Comparison of ENCODE assay signal across 10 cellular contexts in the genomic region with DNA sequence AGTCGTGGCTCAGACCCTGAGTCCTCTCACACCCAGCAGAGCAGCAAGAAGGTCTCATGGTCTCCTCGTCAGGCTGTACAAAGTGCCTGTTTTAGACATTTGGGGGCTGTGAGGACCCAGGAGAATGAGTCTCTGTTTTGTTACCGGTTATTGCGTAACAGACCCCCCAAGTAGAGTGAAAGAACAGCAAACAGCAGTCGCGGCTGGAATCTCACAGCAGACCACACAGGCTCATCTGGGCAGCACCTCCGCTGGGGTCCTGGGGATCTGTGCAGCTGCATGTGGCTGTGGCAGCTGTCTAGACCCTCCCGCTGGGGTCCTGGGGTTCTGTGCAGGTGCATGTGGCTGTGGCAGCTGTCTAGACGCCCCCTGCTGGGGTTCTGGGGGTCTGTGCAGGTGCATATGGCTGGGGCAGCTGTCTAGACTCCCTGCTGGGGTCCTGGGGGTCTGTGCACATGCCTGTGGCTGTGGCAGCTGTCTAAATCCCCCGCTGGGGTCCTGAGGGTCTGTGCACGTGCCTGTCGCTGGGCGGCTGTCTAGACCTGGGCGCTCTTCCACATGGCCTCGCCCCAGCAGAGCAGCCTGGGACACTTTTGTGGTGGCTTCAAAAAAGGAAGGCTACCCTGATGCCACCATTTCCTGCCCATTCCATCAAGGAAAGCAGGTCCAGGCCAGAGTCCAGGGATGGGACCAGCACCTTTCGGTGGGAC. TPM values are rescaled to one million over a fixed set of nuclear protein-coding genes. Genes with fewer than 3 reads are reported as not detected.
A peak's percentile ranks its signal among the peaks of the same experiment; 100 is the strongest.
DNase-seq lines count a peak whose midpoint lies in the region; ATAC-seq and TF ChIP-seq lines count a peak whose summit lies in the region.
"Had no signal": no experiment of that assay in that cellular context is flagged by ENCODE, and none has a peak within 500 bp of the region (broad histone marks: within the 10 kb centered on the region; RNA-seq: fewer than 3 reads in every experiment).

No MANE protein-coding gene starts in this region.

- H3K4me3 ChIP-seq in OCI-LY1 (ENCODE audit: low read depth, low read length, poor library complexity, severe bottlenecking) (no peak overlapping the region), coronary artery (no peak overlapping the region)

- no peaks in the 10 kb centered on the region for H3K79me2 ChIP-seq in OCI-LY1 (ENCODE audit: insufficient read depth, low read length)

- DNase-seq in D341Med (ENCODE audit: low spot score), result peak; percentile 67
- DNase-seq in glutamatergic neuron, result no peak
- no peak for DNase-seq in coronary artery (ENCODE audit: low spot score)
- DNase-seq in dedifferentiated amniotic fluid mesenchymal stem cell (ENCODE audit: extremely low spot score), result no peak
- DNase-seq: activated CD4-positive, alpha-beta memory T cell treated with anti-CD3 and anti-CD28 coated beads for 36 hours; cortex of kidney had no signal

- H3K27ac ChIP-seq in 22Rv1 (no peak overlapping the region), OCI-LY1 (ENCODE audit: low read depth, low read length, poor library complexity, severe bottlenecking) (no peak overlapping the region), coronary artery (peak overlapping the region in 1 of 2 donors; percentile 7)

- no peaks in the 10 kb centered on the region for H3K9me2 ChIP-seq in OCI-LY1 (ENCODE audit: low read depth, low read length)

- no peaks in the 10 kb centered on the region for H3K27me3 ChIP-seq in OCI-LY1 (ENCODE audit: insufficient read depth, low read length)

- H3K4me2 ChIP-seq in OCI-LY1 (ENCODE audit: low read length), result no peak overlapping the region

- peaks cover 18% of the 10 kb centered on the region for H3K9me3 Mint-ChIP-seq in glutamatergic neuron (ENCODE audit: unreplicated experiment)
- H3K9me3 Mint-ChIP-seq: activated CD4-positive, alpha-beta memory T cell treated with anti-CD3 and anti-CD28 coated beads for 36 hours had no signal

- no peaks in the 10 kb centered on the region for H3K9me3 ChIP-seq in OCI-LY1 (ENCODE audit: low read length)

- H3K4me1 Mint-ChIP-seq in glutamatergic neuron (ENCODE audit: low read depth, unreplicated experiment), result peaks cover 17% of the 10 kb centered on the region

- no peaks in the 10 kb centered on the region for H4K20me1 ChIP-seq in OCI-LY1 (ENCODE audit: insufficient read depth, low read length)

- peaks cover 7% of the 10 kb centered on the region; the same call in 1 of the 2 replicates for H3K36me3 ChIP-seq in OCI-LY1 (ENCODE audit: insufficient read depth, low read length)

- ATAC-seq in esophagus mucosa (no peak), GM18498 (IDR thresholded peaks at IDR 0.05; ENCODE audit: unreplicated experiment) (no peak)

- peaks cover 17% of the 10 kb centered on the region for H3K27me3 Mint-ChIP-seq in glutamatergic neuron (ENCODE audit: unreplicated experiment)
- H3K27me3 Mint-ChIP-seq: activated CD4-positive, alpha-beta memory T cell treated with anti-CD3 and anti-CD28 coated beads for 36 hours had no signal

- no peaks in the 10 kb centered on the region for H3K36me3 Mint-ChIP-seq in glutamatergic neuron (ENCODE audit: unreplicated experiment)

- peaks cover 20% of the 10 kb centered on the region for H3K4me1 ChIP-seq in OCI-LY1 (ENCODE audit: insufficient read depth, low read length, severe bottlenecking)

- no peak overlapping the region for H3K9ac ChIP-seq in OCI-LY1 (ENCODE audit: low read length)

- H3K4me3 Mint-ChIP-seq in glutamatergic neuron (ENCODE audit: unreplicated experiment), result no peak overlapping the region
- H3K4me3 Mint-ChIP-seq: activated CD4-positive, alpha-beta memory T cell treated with anti-CD3 and anti-CD28 coated beads for 36 hours had no signal

- peak; percentile 23; the same call in 1 of the 2 replicates for TF ChIP-seq CTCF in 22Rv1 (IDR thresholded peaks at IDR 0.05)
- peak; percentile 48; the same call in 1 of the 2 replicates for TF ChIP-seq CTCF in OCI-LY1 (IDR thresholded peaks at IDR 0.05; ENCODE audit: low read length)
- TF ChIP-seq CTCF in glutamatergic neuron (IDR thresholded peaks at IDR 0.05; ENCODE audit: partially characterized antibody, unreplicated experiment), result peak; percentile 48
- no peak for TF ChIP-seq CTCF in coronary artery (IDR thresholded peaks at IDR 0.05)

- H2AFZ ChIP-seq in OCI-LY1 (ENCODE audit: low read length), result no peak overlapping the region

- H3F3A ChIP-seq in OCI-LY1 (ENCODE audit: insufficient read depth, low read length), result no peaks in the 10 kb centered on the region

- H3K27ac Mint-ChIP-seq in glutamatergic neuron (ENCODE audit: unreplicated experiment), result no peak overlapping the region
- H3K27ac Mint-ChIP-seq: activated CD4-positive, alpha-beta memory T cell treated with anti-CD3 and anti-CD28 coated beads for 36 hours had no signal

RNA-seq across cellular contexts. Expression of gene ENTPD6, which starts 24.7 kb away (rescaled TPM):
- total RNA-seq in glutamatergic neuron (ENCODE audit: unreplicated experiment) (191 TPM), esophagus mucosa (27.3 TPM)

RNA-seq across cellular contexts. Expression of gene PYGB, which starts 27.7 kb away (rescaled TPM):
- total RNA-seq in glutamatergic neuron (ENCODE audit: unreplicated experiment) (295 TPM), esophagus mucosa (63.1 TPM)
